In the genomic region with DNA sequence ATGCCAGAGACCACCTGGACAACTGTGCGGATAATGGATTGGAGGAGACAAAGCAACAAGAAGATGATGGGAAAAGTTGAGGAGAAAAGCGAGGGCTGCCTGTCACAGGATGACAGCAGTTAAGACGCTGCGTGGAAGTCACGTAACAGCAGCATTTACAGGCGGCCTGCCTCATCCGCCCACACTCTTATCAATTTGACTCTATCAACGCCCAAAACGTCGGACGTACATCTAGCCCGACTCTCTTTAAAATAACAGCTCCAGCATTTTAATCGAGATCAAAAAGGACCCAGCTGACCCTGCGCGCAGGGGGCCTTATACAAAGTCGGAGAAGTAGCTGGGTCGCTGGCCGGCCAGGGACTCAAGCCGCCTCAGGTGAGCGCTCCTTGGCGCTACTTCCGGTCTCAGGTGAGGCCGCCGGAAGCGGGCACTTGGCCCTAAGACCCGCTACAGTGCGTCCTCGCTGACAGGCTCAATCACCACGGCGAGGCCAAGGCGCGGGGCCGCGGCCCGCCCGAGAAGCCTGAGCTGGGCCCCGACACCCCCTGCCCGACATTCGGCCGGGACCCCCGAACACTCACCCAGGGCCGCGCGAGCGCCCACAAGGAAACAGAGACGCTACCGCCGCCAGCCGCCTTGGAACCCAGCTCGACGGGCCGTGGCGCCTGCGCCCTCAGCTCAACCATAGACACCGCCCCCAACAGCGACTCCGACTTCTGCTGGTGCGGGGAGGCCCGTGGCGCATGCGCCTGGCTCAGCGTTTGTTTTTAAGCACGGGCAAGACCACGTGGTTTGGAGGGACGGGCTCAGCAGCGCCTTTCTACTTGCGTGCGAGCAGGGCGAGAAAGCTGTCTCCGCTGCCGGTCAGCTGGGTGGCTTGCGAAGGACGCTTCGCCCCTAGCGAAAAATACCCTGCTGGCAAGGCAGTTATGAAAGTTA, we compare ENCODE assay signal across 8 cellular contexts. TPM values are rescaled to one million over a fixed set of nuclear protein-coding genes. Genes with fewer than 3 reads are reported as not detected.
A peak's percentile ranks its signal among the peaks of the same experiment; 100 is the strongest.
DNase-seq lines count a peak whose midpoint lies in the region; ATAC-seq and TF ChIP-seq lines count a peak whose summit lies in the region.

A gene (minus strand): TSS at position 741 of the 939 bp plus-strand sequence.

- peak; percentile 92 to 93 for ATAC-seq in CD4-positive, CD25-positive, alpha-beta regulatory T cell (ENCODE audit: low read depth in 2 of 2)
- ATAC-seq in GM19438 (IDR thresholded peaks at IDR 0.05; ENCODE audit: low read depth, unreplicated experiment) (peak; percentile 83), HG03571 (IDR thresholded peaks at IDR 0.05; ENCODE audit: unreplicated experiment) (peak; percentile 86)

- peaks cover 8% of the 10 kb centered on the region for H3K36me3 Mint-ChIP-seq in CD4-positive, CD25-positive, alpha-beta regulatory T cell

- 2% methylated on average over 75 of the region's 75 CpGs for WGBS in liver

- no peaks in the 10 kb centered on the region for H3K36me3 ChIP-seq in CD4-positive, CD25-positive, alpha-beta regulatory T cell (ENCODE audit: control insufficient read depth, insufficient read depth, low read length)
- peaks cover 0 to 4% (median 0%) of the 10 kb centered on the region in 4 donors for H3K36me3 ChIP-seq in liver (ENCODE audit: control insufficient read depth in 4 of 4, insufficient read depth in 3 of 4, low read depth in 1 of 4, low read length in 3 of 4)

- H3K4me3 ChIP-seq in CD4-positive, CD25-positive, alpha-beta regulatory T cell (ENCODE audit: low read depth, low read length), result peak within 1 kb of the TSS; percentile 92
- H3K4me3 ChIP-seq in liver (ENCODE audit: low read depth in 1 of 3, low read length in 3 of 3), result peak within 1 kb of the TSS; percentile 65 to 89 (median 78)

- no peaks in the 10 kb centered on the region for H3K9me3 ChIP-seq in CD4-positive, CD25-positive, alpha-beta regulatory T cell (ENCODE audit: control insufficient read depth in 2 of 2, low read length in 2 of 2)
- H3K9me3 ChIP-seq in liver (ENCODE audit: control insufficient read depth in 4 of 4, low read length in 3 of 4), result no peaks in the 10 kb centered on the region

- H3K9ac ChIP-seq in liver (ENCODE audit: low read depth in 1 of 2, low read length in 2 of 2), result peak within 1 kb of the TSS; percentile 61 to 65

- H3K4me1 ChIP-seq in CD4-positive, CD25-positive, alpha-beta regulatory T cell (ENCODE audit: control insufficient read depth, insufficient read depth, low read length, poor library complexity, severe bottlenecking), result peaks cover 24% of the 10 kb centered on the region
- H3K4me1 ChIP-seq in liver (ENCODE audit: control insufficient read depth in 4 of 4, insufficient read depth in 4 of 4, low read length in 3 of 4), result peaks cover 3 to 18% (median 14%) of the 10 kb centered on the region in 4 donors

- peak within 1 kb of the TSS; percentile 90 to 95 (median 94) for H3K4me3 Mint-ChIP-seq in CD4-positive, CD25-positive, alpha-beta regulatory T cell

- peak within 1 kb of the TSS; percentile 93 for H3K27ac ChIP-seq in CD4-positive, CD25-positive, alpha-beta regulatory T cell (ENCODE audit: insufficient read depth, low read length, poor library complexity, severe bottlenecking)
- peak within 1 kb of the TSS; percentile 62 to 89 for H3K27ac ChIP-seq in liver (ENCODE audit: low read depth in 1 of 2, low read length in 2 of 2)

- H3K27me3 ChIP-seq in CD4-positive, CD25-positive, alpha-beta regulatory T cell (ENCODE audit: control insufficient read depth, insufficient read depth, low read length), result peaks cover 2% of the 10 kb centered on the region
- peaks cover 0 to 3% (median 0%) of the 10 kb centered on the region in 4 donors for H3K27me3 ChIP-seq in liver (ENCODE audit: control insufficient read depth in 4 of 4, insufficient read depth in 4 of 4, low read length in 3 of 4)

- peaks cover 16 to 53% (median 35%) of the 10 kb centered on the region in 4 donors for H3K4me1 Mint-ChIP-seq in CD4-positive, CD25-positive, alpha-beta regulatory T cell

- TF ChIP-seq CTCF in liver (IDR thresholded peaks at IDR 0.05; ENCODE audit: low read depth, low read length, missing input control), result no peak

- peak; percentile 95 to 98 (median 95) for DNase-seq in CD4-positive, CD25-positive, alpha-beta regulatory T cell
- DNase-seq in NCI-H774 (lab: John Stamatoyannopoulos, UW), result peak; percentile 90
- peak; percentile 96 to 97 for DNase-seq in activated CD4-positive, alpha-beta T cell treated with anti-CD3 and anti-CD28 coated beads, Interleukin-2, amount 50 U/mL, for 48 hours
- peak; percentile 95 to 98 for DNase-seq in dermis microvascular lymphatic vessel endothelial cell (ENCODE audit: low read depth in 2 of 2)
- peak; percentile 96 for DNase-seq in stimulated activated CD4-positive, alpha-beta T cell treated with anti-CD3 and anti-CD28 coated beads, Interleukin-4, amount 100 ng/mL, for 1 hour

- H3K27ac Mint-ChIP-seq in CD4-positive, CD25-positive, alpha-beta regulatory T cell, result peak within 1 kb of the TSS; percentile 98 to 99 (median 98)

- no peak for TF ChIP-seq RAD21 in liver (IDR thresholded peaks at IDR 0.05)

- peaks cover 26% of the 10 kb centered on the region for H3K27me3 Mint-ChIP-seq in CD4-positive, CD25-positive, alpha-beta regulatory T cell

- peaks cover 0 to 4% (median 0%) of the 10 kb centered on the region in 7 donors for H3K9me3 Mint-ChIP-seq in CD4-positive, CD25-positive, alpha-beta regulatory T cell

TF ChIP-seq in liver, 16 proteins besides CTCF, POLR2A, EP300 and RAD21:
- no peak for TF ChIP-seq TAF1 (conservative IDR thresholded peaks at IDR 0.05)
- peak in 1 of 2 donors; percentile 32 for TF ChIP-seq RXRA (IDR thresholded peaks at IDR 0.05)
- peak; percentile 75 to 90 for TF ChIP-seq GABPA (IDR thresholded peaks at IDR 0.05 in 1 of 2, conservative IDR thresholded peaks at IDR 0.05 in 1 of 2)
- TF ChIP-seq, protein P1, sequence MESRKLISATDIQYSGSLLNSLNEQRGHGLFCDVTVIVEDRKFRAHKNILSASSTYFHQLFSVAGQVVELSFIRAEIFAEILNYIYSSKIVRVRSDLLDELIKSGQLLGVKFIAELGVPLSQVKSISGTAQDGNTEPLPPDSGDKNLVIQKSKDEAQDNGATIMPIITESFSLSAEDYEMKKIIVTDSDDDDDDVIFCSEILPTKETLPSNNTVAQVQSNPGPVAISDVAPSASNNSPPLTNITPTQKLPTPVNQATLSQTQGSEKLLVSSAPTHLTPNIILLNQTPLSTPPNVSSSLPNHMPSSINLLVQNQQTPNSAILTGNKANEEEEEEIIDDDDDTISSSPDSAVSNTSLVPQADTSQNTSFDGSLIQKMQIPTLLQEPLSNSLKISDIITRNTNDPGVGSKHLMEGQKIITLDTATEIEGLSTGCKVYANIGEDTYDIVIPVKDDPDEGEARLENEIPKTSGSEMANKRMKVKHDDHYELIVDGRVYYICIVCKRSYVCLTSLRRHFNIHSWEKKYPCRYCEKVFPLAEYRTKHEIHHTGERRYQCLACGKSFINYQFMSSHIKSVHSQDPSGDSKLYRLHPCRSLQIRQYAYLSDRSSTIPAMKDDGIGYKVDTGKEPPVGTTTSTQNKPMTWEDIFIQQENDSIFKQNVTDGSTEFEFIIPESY (IDR thresholded peaks at IDR 0.05), result peak; percentile 20
- peak; percentile 75 for TF ChIP-seq YY1 (IDR thresholded peaks at IDR 0.05)
- TF ChIP-seq, protein P2, sequence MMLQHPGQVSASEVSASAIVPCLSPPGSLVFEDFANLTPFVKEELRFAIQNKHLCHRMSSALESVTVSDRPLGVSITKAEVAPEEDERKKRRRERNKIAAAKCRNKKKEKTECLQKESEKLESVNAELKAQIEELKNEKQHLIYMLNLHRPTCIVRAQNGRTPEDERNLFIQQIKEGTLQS (IDR thresholded peaks at IDR 0.05), result no peak
- TF ChIP-seq JUND (IDR thresholded peaks at IDR 0.05), result no peak
- TF ChIP-seq FOXA1 (IDR thresholded peaks at IDR 0.05), result no peak
- TF ChIP-seq HNF4G (IDR thresholded peaks at IDR 0.05), result no peak
- TF ChIP-seq HNF4A (conservative IDR thresholded peaks at IDR 0.05), result no peak
- TF ChIP-seq, protein P3, sequence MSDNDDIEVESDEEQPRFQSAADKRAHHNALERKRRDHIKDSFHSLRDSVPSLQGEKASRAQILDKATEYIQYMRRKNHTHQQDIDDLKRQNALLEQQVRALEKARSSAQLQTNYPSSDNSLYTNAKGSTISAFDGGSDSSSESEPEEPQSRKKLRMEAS (IDR thresholded peaks at IDR 0.05), result peak; percentile 87
- no peak for TF ChIP-seq EGR1 (IDR thresholded peaks at IDR 0.05; ENCODE audit: low read depth in 2 of 2)
- TF ChIP-seq FOXA2 (IDR thresholded peaks at IDR 0.05), result no peak
- TF ChIP-seq, protein P4, sequence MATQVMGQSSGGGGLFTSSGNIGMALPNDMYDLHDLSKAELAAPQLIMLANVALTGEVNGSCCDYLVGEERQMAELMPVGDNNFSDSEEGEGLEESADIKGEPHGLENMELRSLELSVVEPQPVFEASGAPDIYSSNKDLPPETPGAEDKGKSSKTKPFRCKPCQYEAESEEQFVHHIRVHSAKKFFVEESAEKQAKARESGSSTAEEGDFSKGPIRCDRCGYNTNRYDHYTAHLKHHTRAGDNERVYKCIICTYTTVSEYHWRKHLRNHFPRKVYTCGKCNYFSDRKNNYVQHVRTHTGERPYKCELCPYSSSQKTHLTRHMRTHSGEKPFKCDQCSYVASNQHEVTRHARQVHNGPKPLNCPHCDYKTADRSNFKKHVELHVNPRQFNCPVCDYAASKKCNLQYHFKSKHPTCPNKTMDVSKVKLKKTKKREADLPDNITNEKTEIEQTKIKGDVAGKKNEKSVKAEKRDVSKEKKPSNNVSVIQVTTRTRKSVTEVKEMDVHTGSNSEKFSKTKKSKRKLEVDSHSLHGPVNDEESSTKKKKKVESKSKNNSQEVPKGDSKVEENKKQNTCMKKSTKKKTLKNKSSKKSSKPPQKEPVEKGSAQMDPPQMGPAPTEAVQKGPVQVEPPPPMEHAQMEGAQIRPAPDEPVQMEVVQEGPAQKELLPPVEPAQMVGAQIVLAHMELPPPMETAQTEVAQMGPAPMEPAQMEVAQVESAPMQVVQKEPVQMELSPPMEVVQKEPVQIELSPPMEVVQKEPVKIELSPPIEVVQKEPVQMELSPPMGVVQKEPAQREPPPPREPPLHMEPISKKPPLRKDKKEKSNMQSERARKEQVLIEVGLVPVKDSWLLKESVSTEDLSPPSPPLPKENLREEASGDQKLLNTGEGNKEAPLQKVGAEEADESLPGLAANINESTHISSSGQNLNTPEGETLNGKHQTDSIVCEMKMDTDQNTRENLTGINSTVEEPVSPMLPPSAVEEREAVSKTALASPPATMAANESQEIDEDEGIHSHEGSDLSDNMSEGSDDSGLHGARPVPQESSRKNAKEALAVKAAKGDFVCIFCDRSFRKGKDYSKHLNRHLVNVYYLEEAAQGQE (IDR thresholded peaks at IDR 0.05), result peak; percentile 59
- TF ChIP-seq SP1 (IDR thresholded peaks at IDR 0.05), result peak; percentile 27
- no peak for TF ChIP-seq NR2F2 (IDR thresholded peaks at IDR 0.05)

RNA-seq across cellular contexts. Expression of the gene that starts here (rescaled TPM):
- total RNA-seq in CD4-positive, CD25-positive, alpha-beta regulatory T cell, result 59.9 TPM
- polyA plus RNA-seq in CD4-positive, CD25-positive, alpha-beta regulatory T cell, result 10 to 100 TPM in 3 of 4 donors, 1 to 10 TPM in 1; 8.9 to 15.1 (median 13.4) TPM
- total RNA-seq in dermis microvascular lymphatic vessel endothelial cell (10.5 and 12.3 TPM in 2 replicates), liver (10 to 100 TPM; 12.0 to 17.1 TPM)
- polyA plus RNA-seq in liver, result 1 to 10 TPM; 2.3 to 3.0 TPM

Comparison
In these comparisons a context has a peak if more than half of its experiments do, and no peak if none do; other contexts are left out.
1. Peak in every context shown above with its lines: DNase-seq, ATAC-seq, H3K4me3 ChIP-seq and H3K27ac ChIP-seq.